ENCODE assay signal across 11 cellular contexts in the genomic region with DNA sequence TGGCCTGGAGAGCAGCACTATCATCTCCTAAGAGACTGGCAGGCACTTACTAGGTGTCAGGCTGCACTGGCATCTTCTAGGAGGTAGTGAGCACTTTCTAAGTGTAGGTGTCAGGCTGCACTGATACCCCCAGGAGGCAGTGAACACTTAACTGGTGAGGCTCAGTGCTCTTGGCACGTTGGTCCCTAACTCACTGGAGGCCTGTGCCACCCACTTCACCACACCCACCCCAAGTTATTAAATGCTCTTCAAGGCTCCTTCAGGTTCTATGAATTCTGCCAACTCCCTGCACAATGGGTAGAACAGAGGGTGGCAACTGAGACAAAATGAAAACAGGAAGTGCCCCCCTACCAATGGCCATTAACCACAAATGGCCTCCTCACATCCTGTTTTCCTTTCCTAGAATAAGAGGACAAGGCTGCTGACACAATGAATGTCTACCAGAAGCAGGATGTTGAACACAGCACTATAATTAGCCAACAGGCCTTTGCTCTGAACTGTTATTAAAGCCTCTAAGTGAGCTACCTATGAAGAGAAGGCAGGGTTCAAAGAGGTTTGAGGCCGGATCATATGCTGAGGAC. TPM values are rescaled to one million over a fixed set of nuclear protein-coding genes. Genes with fewer than 3 reads are reported as not detected.
A peak's percentile ranks its signal among the peaks of the same experiment; 100 is the strongest.
DNase-seq lines count a peak whose midpoint lies in the region.
"Had no signal": no experiment of that assay in that cellular context is flagged by ENCODE, and none has a peak within 500 bp of the region (broad histone marks: within the 10 kb centered on the region; RNA-seq: fewer than 3 reads in every experiment).

No MANE protein-coding gene starts in this region.

- H3K36me3 Mint-ChIP-seq in activated CD4-positive, alpha-beta T cell treated with anti-CD3 and anti-CD28 coated beads, Interleukin-2, amount 10 ng/mL, durations not matched to agents 24 days and 14 days (ENCODE audit: low read depth): peaks cover 50% of the 10 kb centered on the region
- peaks cover 46% of the 10 kb centered on the region for H3K36me3 Mint-ChIP-seq in dendritic cell treated with granulocyte-macrophage colony-stimulating factor and Interleukin-4, amounts not matched to agents 40 ng/mL and 50 ng/mL, for 4 days (ENCODE audit: low read depth)

- DNase-seq in activated CD4-positive, alpha-beta T cell treated with anti-CD3 and anti-CD28 coated beads, Interleukin-2, amount 10 ng/mL, durations not matched to agents 24 days and 14 days: no peak
- DNase-seq in activated CD4-positive, alpha-beta T cell treated with anti-CD3 and anti-CD28 coated beads, Interleukin-2, amount 50 U/mL, for 48 hours: no peak
- DNase-seq in NCI-H2227 treated with DMSO at 0.1 percent for 48 hours (lab: John Stamatoyannopoulos, UW) (peak; percentile 73), pons (ENCODE audit: low spot score) (peak; percentile 81), NCI-H1105 treated with DMSO at 0.1 percent for 48 hours (lab: John Stamatoyannopoulos, UW) (no peak), NCI-H187 treated with DMSO at 0.1 percent for 48 hours (lab: John Stamatoyannopoulos, UW) (no peak)
- DNase-seq in stimulated activated CD4-positive, alpha-beta T cell treated with anti-CD3 and anti-CD28 coated beads, Interleukin-12 subunit alpha, Interleukin-12 subunit beta, amount 100 ng/mL, for 4 hours: no peak
- DNase-seq: colonic mucosa, uterus had no signal

- peaks cover 31% of the 10 kb centered on the region for H3K27me3 Mint-ChIP-seq in activated CD4-positive, alpha-beta T cell treated with anti-CD3 and anti-CD28 coated beads, Interleukin-2, amount 10 ng/mL, durations not matched to agents 24 days and 14 days
- peaks cover 27% of the 10 kb centered on the region for H3K27me3 Mint-ChIP-seq in dendritic cell treated with granulocyte-macrophage colony-stimulating factor and Interleukin-4, amounts not matched to agents 40 ng/mL and 50 ng/mL, for 4 days

- intact Hi-C loops in activated CD4-positive, alpha-beta T cell treated with anti-CD3 and anti-CD28 coated beads, Interleukin-2, amount 10 ng/mL, durations not matched to agents 24 days and 14 days (cut with micrococcal nuclease): loop anchor here (5.0 kb wide), 1 partner anchor 38 kb away; no protein-coding TSS in a partner anchor
- intact Hi-C loops in dendritic cell treated with granulocyte-macrophage colony-stimulating factor and Interleukin-4, amounts not matched to agents 40 ng/mL and 50 ng/mL, for 4 days (cut with micrococcal nuclease): loop anchor here (2.0 kb wide), 1 partner anchor 58 kb away; a partner anchor contains a TSS

- peaks cover 46% of the 10 kb centered on the region for H3K4me1 Mint-ChIP-seq in activated CD4-positive, alpha-beta T cell treated with anti-CD3 and anti-CD28 coated beads, Interleukin-2, amount 10 ng/mL, durations not matched to agents 24 days and 14 days
- peaks cover 85% of the 10 kb centered on the region for H3K4me1 Mint-ChIP-seq in dendritic cell treated with granulocyte-macrophage colony-stimulating factor and Interleukin-4, amounts not matched to agents 40 ng/mL and 50 ng/mL, for 4 days (ENCODE audit: low read depth)

- peak overlapping the region; percentile 19 for H3K4me3 Mint-ChIP-seq in activated CD4-positive, alpha-beta T cell treated with anti-CD3 and anti-CD28 coated beads, Interleukin-2, amount 10 ng/mL, durations not matched to agents 24 days and 14 days
- peak overlapping the region; percentile 32 for H3K4me3 Mint-ChIP-seq in dendritic cell treated with granulocyte-macrophage colony-stimulating factor and Interleukin-4, amounts not matched to agents 40 ng/mL and 50 ng/mL, for 4 days

- no peaks in the 10 kb centered on the region for H3K9me3 Mint-ChIP-seq in activated CD4-positive, alpha-beta T cell treated with anti-CD3 and anti-CD28 coated beads, Interleukin-2, amount 10 ng/mL, durations not matched to agents 24 days and 14 days
- no peaks in the 10 kb centered on the region for H3K9me3 Mint-ChIP-seq in dendritic cell treated with granulocyte-macrophage colony-stimulating factor and Interleukin-4, amounts not matched to agents 40 ng/mL and 50 ng/mL, for 4 days

- H3K27ac Mint-ChIP-seq in activated CD4-positive, alpha-beta T cell treated with anti-CD3 and anti-CD28 coated beads, Interleukin-2, amount 10 ng/mL, durations not matched to agents 24 days and 14 days: peak overlapping the region; percentile 4
- H3K27ac Mint-ChIP-seq in dendritic cell treated with granulocyte-macrophage colony-stimulating factor and Interleukin-4, amounts not matched to agents 40 ng/mL and 50 ng/mL, for 4 days: peak overlapping the region; percentile 93

RNA-seq across cellular contexts. Expression of a gene that starts 29.4 kb away (rescaled TPM):
- 27.6 and 30.3 TPM in 2 replicates for total RNA-seq in activated CD4-positive, alpha-beta T cell treated with anti-CD3 and anti-CD28 coated beads, Interleukin-2, amount 10 ng/mL, durations not matched to agents 24 days and 14 days

RNA-seq across cellular contexts. Expression of a gene that starts 31.4 kb away (rescaled TPM):
- total RNA-seq in activated CD4-positive, alpha-beta T cell treated with anti-CD3 and anti-CD28 coated beads, Interleukin-2, amount 10 ng/mL, durations not matched to agents 24 days and 14 days: not detected in 2 replicates
- total RNA-seq: kidney epithelial cell had no signal

RNA-seq across cellular contexts. Expression of a gene that starts 51.7 kb away (rescaled TPM):
- total RNA-seq in activated CD4-positive, alpha-beta T cell treated with anti-CD3 and anti-CD28 coated beads, Interleukin-2, amount 10 ng/mL, durations not matched to agents 24 days and 14 days: 0.19 and 0.28 TPM in 2 replicates

RNA-seq across cellular contexts. Expression of a gene that starts 57.7 kb away (rescaled TPM):
- total RNA-seq in activated CD4-positive, alpha-beta T cell treated with anti-CD3 and anti-CD28 coated beads, Interleukin-2, amount 10 ng/mL, durations not matched to agents 24 days and 14 days: 2.5 and 2.7 TPM in 2 replicates

Comparison
In these comparisons a context has a peak if more than half of its experiments do, and no peak if none do; other contexts are left out.
1. DNase-seq: peak in NCI-H2227 treated with DMSO at 0.1 percent for 48 hours (single experiment) and pons (single experiment); none in activated CD4-positive, alpha-beta T cell treated with anti-CD3 and anti-CD28 coated beads, Interleukin-2, amount 10 ng/mL, durations not matched to agents 24 days and 14 days (single experiment), activated CD4-positive, alpha-beta T cell treated with anti-CD3 and anti-CD28 coated beads, Interleukin-2, amount 50 U/mL, for 48 hours (0 of 2), NCI-H1105 treated with DMSO at 0.1 percent for 48 hours (single experiment), NCI-H187 treated with DMSO at 0.1 percent for 48 hours (single experiment) and stimulated activated CD4-positive, alpha-beta T cell treated with anti-CD3 and anti-CD28 coated beads, Interleukin-12 subunit alpha, Interleukin-12 subunit beta, amount 100 ng/mL, for 4 hours (single experiment).